25 cellular contexts compared by ENCODE assay signal in the genomic region with DNA sequence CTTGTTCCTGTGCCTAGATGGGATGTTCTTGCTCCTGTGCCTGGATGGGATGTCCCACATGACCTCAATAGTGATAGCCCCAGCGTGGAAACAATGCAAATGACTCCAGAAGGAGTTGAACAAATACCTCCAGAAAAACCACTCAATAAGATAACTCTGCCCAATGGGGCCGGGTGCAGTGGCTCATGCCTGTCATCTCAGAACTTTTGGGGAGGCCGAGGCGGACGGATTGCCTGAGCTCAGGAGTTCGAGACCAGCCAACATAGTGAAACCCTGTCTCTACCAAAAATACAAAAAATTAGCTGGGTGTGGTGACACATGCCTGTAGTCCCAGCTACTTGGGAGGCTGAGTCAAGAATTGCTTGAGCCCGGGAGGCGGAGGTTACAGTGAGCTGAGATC.
"Had no signal": no experiment of that assay in that cellular context is flagged by ENCODE, and none has a peak within 500 bp of the region (broad histone marks: within the 10 kb centered on the region; RNA-seq: fewer than 3 reads in every experiment).

No MANE protein-coding gene starts in this region.

- H3K9ac ChIP-seq: SK-N-SH had no signal

- H3K9me3 Mint-ChIP-seq: activated CD4-positive, alpha-beta memory T cell treated with anti-CD3 and anti-CD28 coated beads for 36 hours; activated CD4-positive, alpha-beta T cell treated with anti-CD3 and anti-CD28 coated beads, Interleukin-2, amount 10 ng/mL, durations not matched to agents 7 days and 5 days; activated naive CD4-positive, alpha-beta T cell treated with anti-CD3 and anti-CD28 coated beads for 36 hours; activated T-helper 17 cell treated with anti-CD3 and anti-CD28 coated beads, Interleukin-2, amount 50 U/mL, for 72 hours had no signal

- H3K36me3 Mint-ChIP-seq: activated CD4-positive, alpha-beta memory T cell treated with anti-CD3 and anti-CD28 coated beads for 36 hours; activated naive CD8-positive, alpha-beta T cell; brain had no signal

- H3K27ac Mint-ChIP-seq: activated CD4-positive, alpha-beta memory T cell treated with anti-CD3 and anti-CD28 coated beads for 36 hours; activated CD4-positive, alpha-beta T cell treated with anti-CD3 and anti-CD28 coated beads, Interleukin-2, amount 10 ng/mL, durations not matched to agents 7 days and 5 days; activated naive CD4-positive, alpha-beta T cell treated with anti-CD3 and anti-CD28 coated beads for 36 hours; activated naive CD8-positive, alpha-beta T cell; activated T-helper 17 cell treated with anti-CD3 and anti-CD28 coated beads, Interleukin-2, amount 50 U/mL, for 72 hours had no signal

- H3K9me3 ChIP-seq: Peyer's patch, SJCRH30, SK-N-SH had no signal

- H3K4me3 ChIP-seq: cardiac muscle cell, Peyer's patch, SJCRH30 had no signal

- H3K4me3 Mint-ChIP-seq: activated CD4-positive, alpha-beta memory T cell treated with anti-CD3 and anti-CD28 coated beads for 36 hours; activated CD4-positive, alpha-beta T cell treated with anti-CD3 and anti-CD28 coated beads, Interleukin-2, amount 10 ng/mL, durations not matched to agents 7 days and 5 days; activated naive CD4-positive, alpha-beta T cell treated with anti-CD3 and anti-CD28 coated beads for 36 hours; activated naive CD8-positive, alpha-beta T cell; activated T-helper 17 cell treated with anti-CD3 and anti-CD28 coated beads, Interleukin-2, amount 50 U/mL, for 72 hours; brain had no signal

- H3K27me3 ChIP-seq: cardiac muscle cell, Peyer's patch, SJCRH30 had no signal

- DNase-seq: activated CD4-positive, alpha-beta memory T cell treated with anti-CD3 and anti-CD28 coated beads for 36 hours; activated CD4-positive, alpha-beta T cell treated with anti-CD3 and anti-CD28 coated beads, Interleukin-2, amount 10 ng/mL, durations not matched to agents 7 days and 5 days; activated CD4-positive, CD25-positive, alpha-beta regulatory T cell; activated gamma-delta T cell; activated naive CD4-positive, alpha-beta T cell treated with anti-CD3 and anti-CD28 coated beads for 36 hours; activated T-cell treated with anti-CD3 and anti-CD28 coated beads for 4 hours; activated T-cell treated with anti-CD3 and anti-CD28 coated beads, Interleukin-2, amount 50 U/mL, for 48 hours; amygdala; cerebellar nuclear complex; NCI-H1048; NCI-H1930; NCI-H226; NK-92 treated with Interleukin-12 subunit alpha and Interleukin-12 subunit beta, amount 100 ng/mL, for 24 hours; Right ventricle myocardium superior; SK-N-SH; T-helper 1 cell had no signal

- H3K36me3 ChIP-seq: cardiac muscle cell, Peyer's patch, SJCRH30 had no signal

- H3K27ac ChIP-seq: cardiac muscle cell, Peyer's patch, RWPE1, SJCRH30, VCaP had no signal

- FAIRE-seq: astrocyte had no signal

- H3K4me2 ChIP-seq: SK-N-SH had no signal

- H3K27me3 Mint-ChIP-seq: activated CD4-positive, alpha-beta memory T cell treated with anti-CD3 and anti-CD28 coated beads for 36 hours; activated CD4-positive, alpha-beta T cell treated with anti-CD3 and anti-CD28 coated beads, Interleukin-2, amount 10 ng/mL, durations not matched to agents 7 days and 5 days; activated naive CD8-positive, alpha-beta T cell had no signal
